16 cellular contexts compared by ENCODE assay signal in genomic region chr10:92047215-92047614, GRCh38.
"Had no signal": no experiment of that assay in that cellular context is flagged by ENCODE, and none has a peak within 500 bp of the region (broad histone marks: within the 10 kb centered on the region; RNA-seq: fewer than 3 reads in every experiment).

No MANE protein-coding gene starts in this region.

- ATAC-seq: foreskin keratinocyte, psoas muscle had no signal

- H3K79me2 ChIP-seq: hepatocyte had no signal

- H3K27me3 Mint-ChIP-seq: naive thymus-derived CD4-positive, alpha-beta T cell; stimulated activated naive B cell treated with anti-CD40 and anti-IgM and Interleukin-4, amounts not matched to agents 10 μg/mL and 1 μg/mL and 100 μg/mL, for 72 hours; stimulated activated naive CD8-positive, alpha-beta T cell treated with anti-CD3 and anti-CD28 coated beads, Interleukin-15, amount 100 ng/mL, for 72 hours had no signal

- H3K9me3 Mint-ChIP-seq: nephron progenitor cell; stimulated activated naive B cell treated with anti-CD40 and anti-IgM and Interleukin-4, amounts not matched to agents 10 μg/mL and 1 μg/mL and 100 μg/mL, for 72 hours; stimulated activated naive CD8-positive, alpha-beta T cell treated with anti-CD3 and anti-CD28 coated beads, Interleukin-15, amount 100 ng/mL, for 72 hours had no signal

- H3K4me3 ChIP-seq: esophagus squamous epithelium, hepatocyte, psoas muscle, right lobe of liver, testis, transverse colon had no signal

- H3K27me3 ChIP-seq: esophagus squamous epithelium, hepatocyte, right lobe of liver, testis, transverse colon had no signal

- H3K4me1 ChIP-seq: foreskin keratinocyte, psoas muscle, testis, transverse colon had no signal

- H3K4me3 Mint-ChIP-seq: nephron progenitor cell had no signal

- H3K9me3 ChIP-seq: esophagus squamous epithelium, psoas muscle, right lobe of liver, testis, transverse colon had no signal

- DNase-seq: dermis blood vessel endothelial cell; esophagus squamous epithelium; foreskin keratinocyte; head of caudate nucleus; kidney glomerular epithelial cell; nephron progenitor cell; psoas muscle; retina; right lobe of liver; stimulated activated CD4-positive, alpha-beta T cell treated with anti-CD3 and anti-CD28 coated beads, Interleukin-4, amount 100 ng/mL, for 1 hour; testis; transverse colon had no signal

- H3K27ac Mint-ChIP-seq: stimulated activated naive CD8-positive, alpha-beta T cell treated with anti-CD3 and anti-CD28 coated beads, Interleukin-15, amount 100 ng/mL, for 72 hours had no signal

- H3K4me2 ChIP-seq: hepatocyte had no signal

- H3K27ac ChIP-seq: esophagus squamous epithelium, foreskin keratinocyte, hepatocyte, psoas muscle, right lobe of liver, testis, transverse colon had no signal

- H2AFZ ChIP-seq: hepatocyte had no signal
